In the genomic region with DNA sequence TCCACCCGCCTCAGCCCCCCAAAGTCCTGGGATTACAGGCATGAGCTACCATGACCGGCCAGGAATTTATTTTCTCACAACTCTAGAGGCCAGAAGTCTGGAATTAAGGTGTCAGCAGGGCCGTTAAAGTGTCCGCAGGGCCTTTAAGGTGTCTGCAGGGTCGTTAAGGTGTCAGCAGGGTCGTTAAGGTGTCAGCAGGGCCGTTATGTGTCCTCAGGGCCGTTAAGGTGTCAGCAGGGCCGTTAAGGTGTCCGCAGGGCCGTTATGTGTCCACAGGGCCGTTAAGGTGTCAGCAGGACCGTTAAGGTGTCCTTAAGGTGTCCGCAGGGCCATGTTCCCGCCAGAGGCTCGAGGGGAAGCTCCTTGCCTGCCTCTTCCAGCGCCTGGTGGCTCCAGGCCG, we compare ENCODE assay signal across 27 cellular contexts.
"Had no signal": no experiment of that assay in that cellular context is flagged by ENCODE, and none has a peak within 500 bp of the region (broad histone marks: within the 10 kb centered on the region; RNA-seq: fewer than 3 reads in every experiment).

No MANE protein-coding gene starts in this region.

- H3K9me3 ChIP-seq: left lung, lower lobe of right lung, mucosa of descending colon, pancreas, prostate gland, tibial nerve, upper lobe of left lung, vagina had no signal

- H3K4me1 ChIP-seq: lower lobe of right lung, prostate gland, upper lobe of left lung, vagina had no signal

- H3K27me3 ChIP-seq: pancreas, tibial nerve, upper lobe of left lung, vagina had no signal

- DNase-seq: hypothalamus; immature natural killer cell; left colon; lower lobe of right lung; mammary epithelial cell; midbrain; mucosa of descending colon; naive thymus-derived CD4-positive, alpha-beta T cell; nephron progenitor cell; nucleus accumbens; pancreas; posterior cingulate gyrus; retina; right cardiac atrium; stimulated activated CD4-positive, alpha-beta T cell treated with anti-CD3 and anti-CD28 coated beads, Interleukin-12 subunit alpha, Interleukin-12 subunit beta, amount 100 ng/mL, for 4 hours; stimulated activated CD4-positive, alpha-beta T cell treated with anti-CD3 and anti-CD28 coated beads, Interleukin-15, amount 100 ng/mL, for 24 hours; stimulated activated CD4-positive, alpha-beta T cell treated with anti-CD3 and anti-CD28 coated beads, Interleukin-2, amount 100 ng/mL, for 24 hours; stimulated activated CD4-positive, alpha-beta T cell treated with anti-CD3 and anti-CD28 coated beads, Interleukin-4, amount 100 ng/mL, for 1 hour; stimulated activated naive B cell treated with anti-CD40 and anti-IgM and Interleukin-4, amounts not matched to agents 10 μg/mL and 1 μg/mL and 100 μg/mL, for 72 hours; stimulated activated naive CD8-positive, alpha-beta T cell treated with anti-CD3 and anti-CD28 coated beads, Interleukin-15, amount 100 ng/mL, for 72 hours; substantia nigra; upper lobe of left lung had no signal

- H3K4me3 ChIP-seq: left lung, lower lobe of right lung, mucosa of descending colon, pancreas, prostate gland, skin epidermis, tibial nerve, upper lobe of left lung, vagina had no signal

- H3K36me3 ChIP-seq: left lung, lower lobe of right lung, pancreas, prostate gland, tibial nerve, upper lobe of left lung, vagina had no signal

- H3K27ac ChIP-seq: left lung, lower lobe of right lung, pancreas, prostate gland, skin epidermis, tibial nerve, upper lobe of left lung, vagina had no signal
